In the genomic region with DNA sequence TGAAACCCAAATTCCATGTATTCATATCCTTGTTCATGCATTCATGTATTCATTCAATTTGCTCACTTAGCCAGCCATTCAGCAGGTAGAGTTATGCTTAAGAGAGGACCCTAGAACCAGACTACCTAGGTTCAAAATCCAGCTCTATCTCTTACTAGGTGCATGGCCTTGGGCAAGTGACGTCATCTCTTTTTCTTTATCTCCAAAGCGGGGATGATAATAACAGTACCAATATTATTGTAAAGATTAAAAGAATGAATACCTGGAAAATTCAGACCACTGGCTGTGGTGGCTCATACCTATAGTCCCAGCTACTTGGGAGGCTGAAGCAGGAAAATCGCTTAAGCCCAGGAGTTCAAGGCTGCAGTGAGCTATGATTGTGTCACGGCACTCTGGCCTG, we compare ENCODE assay signal across 31 cellular contexts.
"Had no signal": no experiment of that assay in that cellular context is flagged by ENCODE, and none has a peak within 500 bp of the region (broad histone marks: within the 10 kb centered on the region; RNA-seq: fewer than 3 reads in every experiment).

No MANE protein-coding gene starts in this region.

- H2AFZ ChIP-seq: parathyroid adenoma had no signal

- H3K36me3 Mint-ChIP-seq: naive B cell; naive thymus-derived CD8-positive, alpha-beta T cell; natural killer cell treated with Interleukin-12 subunit alpha and Interleukin-12 subunit beta and Interleukin-15 and Interleukin-18, amount 100 ng/mL, for 72 hours; stimulated activated effector memory CD8-positive, alpha-beta T cell treated with anti-CD3 and anti-CD28 coated beads, Interleukin-12 subunit alpha, Interleukin-12 subunit beta, amount 100 ng/mL, for 72 hours; stimulated activated naive B cell treated with anti-CD40 and anti-IgM and Interleukin-4, amounts not matched to agents 10 μg/mL and 1 μg/mL and 100 μg/mL, for 72 hours; type B pancreatic cell had no signal

- H3K9me3 ChIP-seq: neutrophil, psoas muscle, spleen, stomach, thoracic aorta, thyroid gland, tibial nerve, upper lobe of right lung, uterus had no signal

- H3K4me3 Mint-ChIP-seq: naive B cell; naive thymus-derived CD8-positive, alpha-beta T cell; natural killer cell treated with Interleukin-12 subunit alpha and Interleukin-12 subunit beta and Interleukin-15 and Interleukin-18, amount 100 ng/mL, for 72 hours; nephron progenitor cell; neural crest cell; stimulated activated effector memory CD8-positive, alpha-beta T cell treated with anti-CD3 and anti-CD28 coated beads, Interleukin-12 subunit alpha, Interleukin-12 subunit beta, amount 100 ng/mL, for 72 hours; stimulated activated naive B cell treated with anti-CD40 and anti-IgM and Interleukin-4, amounts not matched to agents 10 μg/mL and 1 μg/mL and 100 μg/mL, for 72 hours; stimulated activated naive CD8-positive, alpha-beta T cell treated with anti-CD3 and anti-CD28 coated beads, Interleukin-15, Interleukin-2, amounts not matched to agents 100 ng/mL and 50 ng/mL, for 24 hours; type B pancreatic cell had no signal

- H3K4me3 ChIP-seq: psoas muscle, skin epidermis, smooth muscle cell, spleen, stomach, thoracic aorta, thyroid gland, tibial nerve, upper lobe of right lung, uterus had no signal

- H3K27ac Mint-ChIP-seq: naive thymus-derived CD8-positive, alpha-beta T cell; natural killer cell treated with Interleukin-12 subunit alpha and Interleukin-12 subunit beta and Interleukin-15 and Interleukin-18, amount 100 ng/mL, for 72 hours; nephron progenitor cell; progenitor cell of endocrine pancreas; stimulated activated effector memory CD8-positive, alpha-beta T cell treated with anti-CD3 and anti-CD28 coated beads, Interleukin-12 subunit alpha, Interleukin-12 subunit beta, amount 100 ng/mL, for 72 hours; stimulated activated naive B cell treated with anti-CD40 and anti-IgM and Interleukin-4, amounts not matched to agents 10 μg/mL and 1 μg/mL and 100 μg/mL, for 72 hours; stimulated activated naive CD8-positive, alpha-beta T cell treated with anti-CD3 and anti-CD28 coated beads, Interleukin-15, Interleukin-2, amounts not matched to agents 100 ng/mL and 50 ng/mL, for 24 hours; type B pancreatic cell had no signal

- H3K4me1 ChIP-seq: parathyroid adenoma, psoas muscle, stomach, thyroid gland, uterus had no signal

- H3K36me3 ChIP-seq: neutrophil, spleen, stomach, thoracic aorta, thyroid gland, tibial nerve, upper lobe of right lung, uterus had no signal

- H3K27me3 Mint-ChIP-seq: naive B cell; naive thymus-derived CD8-positive, alpha-beta T cell; natural killer cell treated with Interleukin-12 subunit alpha and Interleukin-12 subunit beta and Interleukin-15 and Interleukin-18, amount 100 ng/mL, for 72 hours; progenitor cell of endocrine pancreas; stimulated activated naive B cell treated with anti-CD40 and anti-IgM and Interleukin-4, amounts not matched to agents 10 μg/mL and 1 μg/mL and 100 μg/mL, for 72 hours; stimulated activated naive CD8-positive, alpha-beta T cell treated with anti-CD3 and anti-CD28 coated beads, Interleukin-15, Interleukin-2, amounts not matched to agents 100 ng/mL and 50 ng/mL, for 24 hours; type B pancreatic cell had no signal

- H3K27me3 ChIP-seq: neutrophil, spleen, stomach, thyroid gland, tibial nerve, upper lobe of right lung, uterus had no signal

- H3K9me3 Mint-ChIP-seq: naive B cell; naive thymus-derived CD8-positive, alpha-beta T cell; natural killer cell treated with Interleukin-12 subunit alpha and Interleukin-12 subunit beta and Interleukin-15 and Interleukin-18, amount 100 ng/mL, for 72 hours; nephron progenitor cell; neural crest cell; stimulated activated effector memory CD8-positive, alpha-beta T cell treated with anti-CD3 and anti-CD28 coated beads, Interleukin-12 subunit alpha, Interleukin-12 subunit beta, amount 100 ng/mL, for 72 hours; stimulated activated naive B cell treated with anti-CD40 and anti-IgM and Interleukin-4, amounts not matched to agents 10 μg/mL and 1 μg/mL and 100 μg/mL, for 72 hours; stimulated activated naive CD8-positive, alpha-beta T cell treated with anti-CD3 and anti-CD28 coated beads, Interleukin-15, Interleukin-2, amounts not matched to agents 100 ng/mL and 50 ng/mL, for 24 hours; type B pancreatic cell had no signal

- H3K4me2 ChIP-seq: smooth muscle cell had no signal

- H3K9ac ChIP-seq: parathyroid adenoma had no signal

- DNase-seq: naive B cell; naive thymus-derived CD8-positive, alpha-beta T cell; nephron progenitor cell; nucleus accumbens; posterior cingulate gyrus; psoas muscle; spleen; stimulated activated CD4-positive, alpha-beta T cell treated with anti-CD3 and anti-CD28 coated beads, Interleukin-15, amount 100 ng/mL, for 24 hours; stimulated activated CD4-positive, alpha-beta T cell treated with anti-CD3 and anti-CD28 coated beads, Interleukin-2, amount 100 ng/mL, for 24 hours; stimulated activated CD4-positive, alpha-beta T cell treated with anti-CD3 and anti-CD28 coated beads, Interleukin-2, amount 100 ng/mL, for 48 hours; stimulated activated CD4-positive, alpha-beta T cell treated with anti-CD3 and anti-CD28 coated beads, Interleukin-4, amount 100 ng/mL, for 24 hours; stimulated activated naive B cell treated with anti-CD40 and anti-IgM and Interleukin-4, amounts not matched to agents 10 μg/mL and 1 μg/mL and 100 μg/mL, for 72 hours; stimulated activated naive CD4-positive, alpha-beta T cell treated with Interleukin-2 at 50 U/mL for 16 hours; stomach; thyroid gland; upper lobe of right lung; uterus had no signal

- H3K27ac ChIP-seq: neutrophil, parathyroid adenoma, psoas muscle, skin epidermis, spleen, stomach, thoracic aorta, thyroid gland, tibial nerve, upper lobe of right lung, uterus had no signal

- ATAC-seq: naive thymus-derived CD8-positive, alpha-beta T cell; natural killer cell treated with Interleukin-12 subunit alpha and Interleukin-12 subunit beta and Interleukin-15 and Interleukin-18, amount 100 ng/mL, for 72 hours; psoas muscle; right cardiac atrium; sciatic nerve; stimulated activated effector memory CD8-positive, alpha-beta T cell treated with anti-CD3 and anti-CD28 coated beads, Interleukin-12 subunit alpha, Interleukin-12 subunit beta, amount 100 ng/mL, for 72 hours; stimulated activated naive B cell treated with anti-CD40 and anti-IgM and Interleukin-4, amounts not matched to agents 10 μg/mL and 1 μg/mL and 100 μg/mL, for 72 hours; upper lobe of right lung had no signal
